ENCODE assay signal across 9 cellular contexts in the genomic region with DNA sequence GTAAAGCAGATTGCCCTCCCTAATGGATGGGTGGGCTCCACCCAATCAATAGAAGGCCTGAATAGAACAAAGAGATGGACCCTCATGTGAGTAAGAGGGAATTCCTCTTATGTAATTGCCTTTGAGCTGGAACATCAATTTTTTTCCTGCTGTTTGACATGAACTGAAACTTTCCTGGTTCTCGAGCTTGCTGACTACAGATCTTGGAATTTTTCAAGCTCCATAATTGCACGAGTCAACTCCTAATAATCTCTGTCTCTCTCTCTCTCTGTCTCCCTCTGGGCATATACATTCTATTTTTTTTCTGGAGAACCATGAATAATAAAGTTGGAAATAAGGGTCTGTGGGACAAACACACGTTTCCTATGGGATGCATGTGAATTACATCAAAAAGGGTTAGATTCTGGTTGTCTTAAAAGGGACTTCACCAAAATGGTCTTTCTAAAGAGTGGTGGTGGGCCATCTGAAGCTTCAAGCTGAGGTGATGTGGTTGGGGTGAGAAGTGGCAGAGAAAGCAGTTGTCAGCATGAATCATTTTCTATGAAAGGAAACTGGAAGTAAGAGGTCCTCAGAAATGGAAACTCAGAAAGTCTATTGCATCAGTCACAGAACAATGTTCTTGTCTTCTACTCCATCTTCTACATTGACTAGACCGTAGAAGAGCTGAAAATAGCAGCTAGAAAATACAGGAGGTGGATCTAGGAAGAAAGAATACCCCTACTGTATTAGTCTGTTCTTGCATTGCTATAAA. TPM values are rescaled to one million over a fixed set of nuclear protein-coding genes. Genes with fewer than 3 reads are reported as not detected.
DNase-seq lines count a peak whose midpoint lies in the region; ATAC-seq, FAIRE-seq and TF ChIP-seq lines count a peak whose summit lies in the region.
"Had no signal": no experiment of that assay in that cellular context is flagged by ENCODE, and none has a peak within 500 bp of the region (broad histone marks: within the 10 kb centered on the region; RNA-seq: fewer than 3 reads in every experiment).

No MANE protein-coding gene starts in this region.

- no peaks in the 10 kb centered on the region for H3K36me3 ChIP-seq in kidney (ENCODE audit: control insufficient read depth in 1 of 2, insufficient read depth in 2 of 2, low read length in 2 of 2)
- H3K36me3 ChIP-seq: upper lobe of left lung had no signal

- POLR2A ChIA-PET in activated CD4-positive, alpha-beta memory T cell treated with anti-CD3 and anti-CD28 coated beads for 36 hours (lab: Charles Lee): interaction anchor here (1.0 to 2.7 kb wide), 3 partner anchors 52 to 402 kb away, joined by 3 to 15 read pairs (median 4); partner anchors contain the start of gene TENT2

- no peaks in the 10 kb centered on the region for H3K9me3 Mint-ChIP-seq in activated CD4-positive, alpha-beta memory T cell treated with anti-CD3 and anti-CD28 coated beads for 36 hours

- CTCF ChIA-PET in activated CD4-positive, alpha-beta memory T cell treated with anti-CD3 and anti-CD28 coated beads for 36 hours (lab: Charles Lee): interaction anchor here (0.8 to 5.0 kb wide), 4 partner anchors 176 to 523 kb away, joined by 3 to 20 read pairs (median 4); no protein-coding TSS in a partner anchor

- H3K4me3 Mint-ChIP-seq in activated CD4-positive, alpha-beta memory T cell treated with anti-CD3 and anti-CD28 coated beads for 36 hours: peak overlapping the region; percentile 30

- H3K4me3 ChIP-seq in kidney (ENCODE audit: low read length in 2 of 2): no peak overlapping the region
- H3K4me3 ChIP-seq: upper lobe of left lung had no signal

- H3K27ac ChIP-seq in kidney (ENCODE audit: low read depth in 2 of 2, low read length in 2 of 2): no peak overlapping the region
- H3K27ac ChIP-seq: upper lobe of left lung had no signal

- no peaks in the 10 kb centered on the region for H3K4me1 ChIP-seq in kidney (ENCODE audit: control insufficient read depth in 1 of 2, insufficient read depth in 1 of 2, low read depth in 1 of 2, low read length in 2 of 2)

- H3K27ac Mint-ChIP-seq in activated CD4-positive, alpha-beta memory T cell treated with anti-CD3 and anti-CD28 coated beads for 36 hours: peak overlapping the region; percentile 99

- DNase-seq in activated CD4-positive, alpha-beta memory T cell treated with anti-CD3 and anti-CD28 coated beads for 36 hours: peak; percentile 51
- DNase-seq in renal cortical epithelial cell (ENCODE audit: low read depth): peak; percentile 56
- DNase-seq in kidney: no peak
- DNase-seq in T1000 (lab: John Stamatoyannopoulos, UW): no peak
- DNase-seq in posterior vena cava (ENCODE audit: low spot score): no peak
- DNase-seq in ecto neural progenitor cell (ENCODE audit: low spot score): no peak
- DNase-seq: upper lobe of left lung had no signal

- no peak for TF ChIP-seq CTCF in kidney (IDR thresholded peaks at IDR 0.05; ENCODE audit: borderline replicate concordance, extremely low read depth, insufficient read depth)

- no peak overlapping the region for H3K9ac ChIP-seq in kidney (ENCODE audit: low read length in 2 of 2)

- intact Hi-C loops in activated CD4-positive, alpha-beta memory T cell treated with anti-CD3 and anti-CD28 coated beads for 36 hours (cut with micrococcal nuclease): loop anchor here (1.0 to 5.0 kb wide), 8 partner anchors 47 to 476 kb away; partner anchors contain the start of genes HOMER1, TENT2 and THBS4
- intact Hi-C loops in kidney (cut with DNase I): no loop called here
- intact Hi-C loops in posterior vena cava (cut with DNase I): no loop called here

- peaks cover 1% of the 10 kb centered on the region for H3K27me3 Mint-ChIP-seq in activated CD4-positive, alpha-beta memory T cell treated with anti-CD3 and anti-CD28 coated beads for 36 hours

- no peaks in the 10 kb centered on the region for H3K9me3 ChIP-seq in kidney (ENCODE audit: control insufficient read depth in 1 of 2, low read length in 2 of 2)
- H3K9me3 ChIP-seq: upper lobe of left lung had no signal

- FAIRE-seq in kidney (lab: Jason Lieb, UNC): no peak

- ATAC-seq in GM19043 (IDR thresholded peaks at IDR 0.05; ENCODE audit: low read depth, unreplicated experiment) (peak; percentile 73), HG03039 (IDR thresholded peaks at IDR 0.05; ENCODE audit: unreplicated experiment) (peak; percentile 61)

- H3K36me3 Mint-ChIP-seq in activated CD4-positive, alpha-beta memory T cell treated with anti-CD3 and anti-CD28 coated beads for 36 hours: peaks cover 2% of the 10 kb centered on the region

- H3K4me1 Mint-ChIP-seq in activated CD4-positive, alpha-beta memory T cell treated with anti-CD3 and anti-CD28 coated beads for 36 hours (ENCODE audit: low read depth): peaks cover 42% of the 10 kb centered on the region

RNA-seq across cellular contexts. Expression of gene HOMER1, which starts 47.0 kb away (rescaled TPM):
- 1 to 10 TPM; 3.8 to 4.3 TPM for total RNA-seq in activated CD4-positive, alpha-beta memory T cell treated with anti-CD3 and anti-CD28 coated beads for 36 hours
- total RNA-seq in renal cortical epithelial cell (10.6 and 26.2 TPM in 2 replicates), kidney (9.2 TPM), posterior vena cava (1 to 10 TPM; 6.8 to 7.8 TPM)
- 2.3 TPM for polyA plus RNA-seq in kidney (ENCODE audit: insufficient read depth, low read depth, low replicate concordance)

RNA-seq across cellular contexts. Expression of gene TENT2, which starts 51.3 kb away (rescaled TPM):
- total RNA-seq in activated CD4-positive, alpha-beta memory T cell treated with anti-CD3 and anti-CD28 coated beads for 36 hours: 10 to 100 TPM; 75.9 to 76.8 TPM
- total RNA-seq in renal cortical epithelial cell (42.2 and 55.1 TPM in 2 replicates), kidney (69.9 TPM), posterior vena cava (10 to 100 TPM; 60.7 to 66.5 TPM)
- polyA plus RNA-seq in kidney (ENCODE audit: insufficient read depth, low read depth, low replicate concordance): 19.7 TPM

Comparison
In these comparisons a context has a peak if more than half of its experiments do, and no peak if none do; other contexts are left out.
1. DNase-seq: peak in activated CD4-positive, alpha-beta memory T cell treated with anti-CD3 and anti-CD28 coated beads for 36 hours (single experiment) and renal cortical epithelial cell (single experiment); none in kidney (single experiment), T1000 (single experiment), posterior vena cava (single experiment) and ecto neural progenitor cell (single experiment).